1 cellular context compared by ENCODE assay signal in the genomic region with DNA sequence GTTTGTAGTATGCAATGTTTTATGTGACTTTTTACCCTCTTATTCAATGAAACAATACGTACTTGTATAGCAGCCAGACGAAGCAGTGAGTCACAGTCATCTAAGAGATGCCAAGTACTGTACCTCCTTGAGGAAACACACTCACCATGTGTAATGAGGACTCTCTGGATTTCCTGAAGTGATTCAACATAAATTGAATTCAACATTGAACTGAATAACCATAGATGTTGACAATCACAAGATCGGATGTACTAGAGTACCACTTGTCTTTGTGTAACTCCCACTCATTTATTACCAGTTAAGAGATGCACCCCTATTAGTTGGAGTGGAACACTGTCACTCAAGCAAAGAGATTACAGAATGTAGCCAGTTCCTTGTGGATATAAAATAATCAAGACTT.
TF ChIP-seq lines count a peak whose summit lies in the region.

No MANE protein-coding gene starts in this region.

TF ChIP-seq in HEK293, 187 proteins besides CTCF, POLR2A, EP300 and RAD21 (continued from another document):
- TF ChIP-seq, protein P1, sequence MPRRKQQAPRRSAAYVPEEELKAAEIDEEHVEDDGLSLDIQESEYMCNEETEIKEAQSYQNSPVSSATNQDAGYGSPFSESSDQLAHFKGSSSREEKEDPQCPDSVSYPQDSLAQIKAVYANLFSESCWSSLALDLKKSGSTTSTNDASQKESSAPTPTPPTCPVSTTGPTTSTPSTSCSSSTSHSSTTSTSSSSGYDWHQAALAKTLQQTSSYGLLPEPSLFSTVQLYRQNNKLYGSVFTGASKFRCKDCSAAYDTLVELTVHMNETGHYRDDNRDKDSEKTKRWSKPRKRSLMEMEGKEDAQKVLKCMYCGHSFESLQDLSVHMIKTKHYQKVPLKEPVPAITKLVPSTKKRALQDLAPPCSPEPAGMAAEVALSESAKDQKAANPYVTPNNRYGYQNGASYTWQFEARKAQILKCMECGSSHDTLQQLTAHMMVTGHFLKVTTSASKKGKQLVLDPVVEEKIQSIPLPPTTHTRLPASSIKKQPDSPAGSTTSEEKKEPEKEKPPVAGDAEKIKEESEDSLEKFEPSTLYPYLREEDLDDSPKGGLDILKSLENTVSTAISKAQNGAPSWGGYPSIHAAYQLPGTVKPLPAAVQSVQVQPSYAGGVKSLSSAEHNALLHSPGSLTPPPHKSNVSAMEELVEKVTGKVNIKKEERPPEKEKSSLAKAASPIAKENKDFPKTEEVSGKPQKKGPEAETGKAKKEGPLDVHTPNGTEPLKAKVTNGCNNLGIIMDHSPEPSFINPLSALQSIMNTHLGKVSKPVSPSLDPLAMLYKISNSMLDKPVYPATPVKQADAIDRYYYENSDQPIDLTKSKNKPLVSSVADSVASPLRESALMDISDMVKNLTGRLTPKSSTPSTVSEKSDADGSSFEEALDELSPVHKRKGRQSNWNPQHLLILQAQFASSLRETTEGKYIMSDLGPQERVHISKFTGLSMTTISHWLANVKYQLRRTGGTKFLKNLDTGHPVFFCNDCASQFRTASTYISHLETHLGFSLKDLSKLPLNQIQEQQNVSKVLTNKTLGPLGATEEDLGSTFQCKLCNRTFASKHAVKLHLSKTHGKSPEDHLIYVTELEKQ (tag by site-specific recombination; IDR thresholded peaks at IDR 0.05; ENCODE audit: borderline replicate concordance): no peak
- TF ChIP-seq ZNF221 (tag by site-specific recombination; IDR thresholded peaks at IDR 0.05; ENCODE audit: borderline replicate concordance) (no peak), MZF1 (tag by site-specific recombination; IDR thresholded peaks at IDR 0.05; ENCODE audit: borderline replicate concordance) (no peak), ZNF311 (tag by site-specific recombination; IDR thresholded peaks at IDR 0.05; ENCODE audit: borderline replicate concordance) (no peak), ZNF302 (tag by site-specific recombination; IDR thresholded peaks at IDR 0.05; ENCODE audit: low read depth) (no peak), ZNF184 (tag by site-specific recombination; IDR thresholded peaks at IDR 0.05) (0 out of 2 replicates have a peak, but pooled peaks have one; percentile 10), KLF1 (tag by site-specific recombination; IDR thresholded peaks at IDR 0.05) (no peak), ZNF175 (tag by site-specific recombination; IDR thresholded peaks at IDR 0.05) (no peak)
- TF ChIP-seq, protein P2, sequence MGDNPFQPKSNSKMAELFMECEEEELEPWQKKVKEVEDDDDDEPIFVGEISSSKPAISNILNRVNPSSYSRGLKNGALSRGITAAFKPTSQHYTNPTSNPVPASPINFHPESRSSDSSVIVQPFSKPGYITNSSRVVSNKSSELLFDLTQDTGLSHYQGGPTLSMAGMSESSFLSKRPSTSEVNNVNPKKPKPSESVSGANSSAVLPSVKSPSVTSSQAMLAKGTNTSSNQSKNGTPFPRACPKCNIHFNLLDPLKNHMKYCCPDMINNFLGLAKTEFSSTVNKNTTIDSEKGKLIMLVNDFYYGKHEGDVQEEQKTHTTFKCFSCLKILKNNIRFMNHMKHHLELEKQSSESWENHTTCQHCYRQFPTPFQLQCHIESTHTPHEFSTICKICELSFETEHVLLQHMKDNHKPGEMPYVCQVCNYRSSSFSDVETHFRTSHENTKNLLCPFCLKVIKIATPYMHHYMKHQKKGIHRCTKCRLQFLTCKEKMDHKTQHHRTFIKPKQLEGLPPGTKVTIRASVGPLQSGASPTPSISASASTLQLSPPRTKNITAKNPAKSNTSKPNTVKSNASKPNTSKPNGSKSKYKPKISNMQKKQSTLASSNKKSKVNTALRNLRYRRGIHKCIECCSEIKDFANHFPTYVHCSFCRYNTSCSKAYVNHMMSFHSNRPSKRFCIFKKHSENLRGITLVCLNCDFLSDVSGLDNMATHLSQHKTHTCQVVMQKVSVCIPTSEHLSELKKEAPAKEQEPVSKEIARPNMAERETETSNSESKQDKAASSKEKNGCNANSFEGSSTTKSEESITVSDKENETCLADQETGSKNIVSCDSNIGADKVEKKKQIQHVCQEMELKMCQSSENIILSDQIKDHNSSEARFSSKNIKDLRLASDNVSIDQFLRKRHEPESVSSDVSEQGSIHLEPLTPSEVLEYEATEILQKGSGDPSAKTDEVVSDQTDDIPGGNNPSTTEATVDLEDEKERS (tag by site-specific recombination; IDR thresholded peaks at IDR 0.05): no peak
- TF ChIP-seq, protein P3, sequence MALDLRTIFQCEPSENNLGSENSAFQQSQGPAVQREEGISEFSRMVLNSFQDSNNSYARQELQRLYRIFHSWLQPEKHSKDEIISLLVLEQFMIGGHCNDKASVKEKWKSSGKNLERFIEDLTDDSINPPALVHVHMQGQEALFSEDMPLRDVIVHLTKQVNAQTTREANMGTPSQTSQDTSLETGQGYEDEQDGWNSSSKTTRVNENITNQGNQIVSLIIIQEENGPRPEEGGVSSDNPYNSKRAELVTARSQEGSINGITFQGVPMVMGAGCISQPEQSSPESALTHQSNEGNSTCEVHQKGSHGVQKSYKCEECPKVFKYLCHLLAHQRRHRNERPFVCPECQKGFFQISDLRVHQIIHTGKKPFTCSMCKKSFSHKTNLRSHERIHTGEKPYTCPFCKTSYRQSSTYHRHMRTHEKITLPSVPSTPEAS (tag by site-specific recombination; IDR thresholded peaks at IDR 0.05): no peak
- TF ChIP-seq, protein P4, sequence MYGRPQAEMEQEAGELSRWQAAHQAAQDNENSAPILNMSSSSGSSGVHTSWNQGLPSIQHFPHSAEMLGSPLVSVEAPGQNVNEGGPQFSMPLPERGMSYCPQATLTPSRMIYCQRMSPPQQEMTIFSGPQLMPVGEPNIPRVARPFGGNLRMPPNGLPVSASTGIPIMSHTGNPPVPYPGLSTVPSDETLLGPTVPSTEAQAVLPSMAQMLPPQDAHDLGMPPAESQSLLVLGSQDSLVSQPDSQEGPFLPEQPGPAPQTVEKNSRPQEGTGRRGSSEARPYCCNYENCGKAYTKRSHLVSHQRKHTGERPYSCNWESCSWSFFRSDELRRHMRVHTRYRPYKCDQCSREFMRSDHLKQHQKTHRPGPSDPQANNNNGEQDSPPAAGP (tag by site-specific recombination; IDR thresholded peaks at IDR 0.05): no peak
